25 cellular contexts compared by ENCODE assay signal in genomic region chr20:44625361-44625760, GRCh38.
"Had no signal": no experiment of that assay in that cellular context is flagged by ENCODE, and none has a peak within 500 bp of the region (broad histone marks: within the 10 kb centered on the region; RNA-seq: fewer than 3 reads in every experiment).

No MANE protein-coding gene starts in this region.

- H3K27ac Mint-ChIP-seq: activated CD4-positive, alpha-beta memory T cell treated with anti-CD3 and anti-CD28 coated beads for 36 hours; activated CD4-positive, alpha-beta T cell treated with anti-CD3 and anti-CD28 coated beads, Interleukin-2, amount 10 ng/mL, durations not matched to agents 7 days and 5 days; activated naive CD4-positive, alpha-beta T cell treated with anti-CD3 and anti-CD28 coated beads, Interleukin-2, amount 50 U/mL, for 24 hours had no signal

- H3K27me3 ChIP-seq: brain microvascular endothelial cell, cardiac muscle cell, MG63, SJSA1 had no signal

- H3K4me3 ChIP-seq: cardiac muscle cell, MG63, SJSA1 had no signal

- H3K4me3 Mint-ChIP-seq: activated CD4-positive, alpha-beta memory T cell treated with anti-CD3 and anti-CD28 coated beads for 36 hours; activated CD4-positive, alpha-beta T cell treated with anti-CD3 and anti-CD28 coated beads, Interleukin-2, amount 10 ng/mL, durations not matched to agents 7 days and 5 days; activated naive CD4-positive, alpha-beta T cell treated with anti-CD3 and anti-CD28 coated beads, Interleukin-2, amount 50 U/mL, for 24 hours; activated T-cell treated with anti-CD3 and anti-CD28 coated beads, Interleukin-2, amount 50 U/mL, for 4 hours had no signal

- H3K27ac ChIP-seq: brain microvascular endothelial cell, cardiac muscle cell, SJSA1, VCaP had no signal

- H3K9me3 ChIP-seq: SJSA1 had no signal

- H3K4me1 ChIP-seq: SJSA1 had no signal

- H3K9me3 Mint-ChIP-seq: activated CD4-positive, alpha-beta memory T cell treated with anti-CD3 and anti-CD28 coated beads for 36 hours; activated naive CD4-positive, alpha-beta T cell treated with anti-CD3 and anti-CD28 coated beads, Interleukin-2, amount 50 U/mL, for 24 hours; activated T-cell treated with anti-CD3 and anti-CD28 coated beads, Interleukin-2, amount 50 U/mL, for 4 hours had no signal

- H3K36me3 ChIP-seq: cardiac muscle cell had no signal

- H3K27me3 Mint-ChIP-seq: activated CD4-positive, alpha-beta memory T cell treated with anti-CD3 and anti-CD28 coated beads for 36 hours; activated CD4-positive, alpha-beta T cell treated with anti-CD3 and anti-CD28 coated beads, Interleukin-2, amount 10 ng/mL, durations not matched to agents 7 days and 5 days; activated naive CD4-positive, alpha-beta T cell treated with anti-CD3 and anti-CD28 coated beads, Interleukin-2, amount 50 U/mL, for 24 hours had no signal

- ATAC-seq: activated T-cell treated with anti-CD3 and anti-CD28 coated beads, Interleukin-2, amount 50 U/mL, for 4 hours had no signal

- DNase-seq: activated CD4-positive, alpha-beta memory T cell treated with anti-CD3 and anti-CD28 coated beads for 36 hours; activated CD4-positive, alpha-beta T cell treated with anti-CD3 and anti-CD28 coated beads, Interleukin-2, amount 10 ng/mL, durations not matched to agents 7 days and 5 days; activated CD4-positive, CD25-positive, alpha-beta regulatory T cell; activated CD8-positive, alpha-beta memory T cell treated with anti-CD3 and anti-CD28 coated beads for 24 hours; activated gamma-delta T cell; activated T-cell treated with anti-CD3 and anti-CD28 coated beads, Interleukin-2, amount 50 U/mL, for 4 hours; brain microvascular endothelial cell; cerebellar nuclear complex; MG63; MV-4-11; NCI-H1092 treated with DMSO at 0.1 percent for 48 hours; NCI-H1417 treated with DMSO at 0.1 percent for 48 hours; NCI-H1694; NCI-H2029; NCI-H2107; NCI-H2171 treated with DMSO at 0.1 percent for 48 hours; NCI-H226; NCI-H526; NCI-H82; SHP77; T-helper 2 cell had no signal
